8 cellular contexts compared by ENCODE assay signal in the genomic region with DNA sequence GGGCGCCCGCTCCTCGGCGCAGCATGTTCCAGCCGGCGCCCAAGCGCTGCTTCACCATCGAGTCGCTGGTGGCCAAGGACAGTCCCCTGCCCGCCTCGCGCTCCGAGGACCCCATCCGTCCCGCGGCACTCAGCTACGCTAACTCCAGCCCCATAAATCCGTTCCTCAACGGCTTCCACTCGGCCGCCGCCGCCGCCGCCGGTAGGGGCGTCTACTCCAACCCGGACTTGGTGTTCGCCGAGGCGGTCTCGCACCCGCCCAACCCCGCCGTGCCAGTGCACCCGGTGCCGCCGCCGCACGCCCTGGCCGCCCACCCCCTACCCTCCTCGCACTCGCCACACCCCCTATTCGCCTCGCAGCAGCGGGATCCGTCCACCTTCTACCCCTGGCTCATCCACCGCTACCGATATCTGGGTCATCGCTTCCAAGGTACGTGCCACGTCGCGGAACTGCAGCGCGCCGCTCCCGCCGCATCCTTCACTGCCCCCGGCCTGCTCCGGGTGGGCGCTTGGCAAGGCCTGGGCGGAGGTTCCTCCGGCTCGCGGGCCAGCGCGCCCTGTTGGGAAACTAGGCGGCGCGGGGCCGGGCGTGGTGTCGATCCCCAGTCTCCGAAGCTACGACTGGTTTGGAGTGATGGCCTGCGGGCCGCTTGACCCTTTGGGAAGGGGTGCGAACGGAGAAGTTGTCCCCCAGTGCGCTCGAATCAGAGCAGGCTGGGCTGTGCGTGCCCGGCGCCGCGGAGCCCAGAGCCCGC. TPM values are rescaled to one million over a fixed set of nuclear protein-coding genes. Genes with fewer than 3 reads are reported as not detected.
DNase-seq lines count a peak whose midpoint lies in the region; ATAC-seq and TF ChIP-seq lines count a peak whose summit lies in the region.
"Had no signal": no experiment of that assay in that cellular context is flagged by ENCODE, and none has a peak within 500 bp of the region (broad histone marks: within the 10 kb centered on the region; RNA-seq: fewer than 3 reads in every experiment).

No MANE protein-coding gene starts in this region.

- peaks cover 21% of the 10 kb centered on the region for H3K4me1 ChIP-seq in GM23248 (ENCODE audit: insufficient read depth)
- H3K4me1 ChIP-seq in heart left ventricle = peaks cover 0 to 49% (median 26%) of the 10 kb centered on the region in 12 donors
- H3K4me1 ChIP-seq in smooth muscle cell (ENCODE audit: low read depth) = peaks cover 35% of the 10 kb centered on the region

- TF ChIP-seq CTCF in heart left ventricle (IDR thresholded peaks at IDR 0.05) (peak in 1 of 12 donors; percentile 8), smooth muscle cell (IDR thresholded peaks at IDR 0.05; ENCODE audit: borderline replicate concordance, insufficient read depth, poor library complexity, severe bottlenecking) (no peak)

- no peaks in the 10 kb centered on the region for H3K9me2 ChIP-seq in GM23248 (ENCODE audit: insufficient read depth)

- H3K9ac ChIP-seq in GM23248 = peak overlapping the region; percentile 98
- H3K9ac ChIP-seq in smooth muscle cell (ENCODE audit: low read depth) = no peak overlapping the region

- H4K20me1 ChIP-seq in GM23248 (ENCODE audit: insufficient read depth) (no peaks in the 10 kb centered on the region), smooth muscle cell (ENCODE audit: low read depth) (no peaks in the 10 kb centered on the region)

- intact Hi-C loops in heart left ventricle (cut with DNase I) = no loop called here

- H2AFZ ChIP-seq in GM23248 (peak overlapping the region; percentile 23; the same call in 1 of the 2 replicates), smooth muscle cell (ENCODE audit: low read depth) (no peak overlapping the region)

- peaks cover 75% of the 10 kb centered on the region for H3K27me3 Mint-ChIP-seq in T-helper 17 cell

- WGBS in GM23248 (ENCODE audit: low coverage in 1 of 2, low lambda C conversion rate in 2 of 2, missing lambda C conversion rate in 2 of 2), 2 experiments = 1% methylated on average over 49 to 78 of the region's 88 CpGs
- WGBS in heart left ventricle, 4 donors = 0 to 2% (median 1%) methylated on average over 23 to 88 of the region's 88 CpGs
- 1% methylated on average over 75 of the region's 88 CpGs for WGBS in smooth muscle cell (ENCODE audit: low lambda C conversion rate)

- in situ Hi-C loops in GM23248 (cut with MboI) = loop anchor here (10.0 kb wide), 2 partner anchors 501 to 701 kb away; a partner anchor contains a TSS

- H3K4me1 Mint-ChIP-seq in T-helper 17 cell = peaks cover 21% of the 10 kb centered on the region

- H3F3A ChIP-seq in GM23248 (ENCODE audit: insufficient read depth) (peaks cover 27% of the 10 kb centered on the region), smooth muscle cell (ENCODE audit: low read depth) (no peaks in the 10 kb centered on the region)

- H3K27ac ChIP-seq in GM23248 (peak overlapping the region; percentile 99), heart left ventricle (no peak overlapping the region), smooth muscle cell (ENCODE audit: low read depth) (no peak overlapping the region)

- H3K36me3 ChIP-seq in GM23248 (ENCODE audit: low read depth) (no peaks in the 10 kb centered on the region), heart left ventricle (no peaks in the 10 kb centered on the region), smooth muscle cell (ENCODE audit: low read depth) (no peaks in the 10 kb centered on the region)

- H3K4me2 ChIP-seq in GM23248 (ENCODE audit: unreplicated experiment) (peak overlapping the region; percentile 92), smooth muscle cell (peak overlapping the region; percentile 89)

- H3K4me3 Mint-ChIP-seq in T-helper 17 cell = peak overlapping the region; percentile 71

- no peaks in the 10 kb centered on the region for H3K9me3 ChIP-seq in GM23248 (ENCODE audit: low read depth)
- H3K9me3 ChIP-seq in T-helper 17 cell (ENCODE audit: control insufficient read depth, low read length, poor library complexity, severe bottlenecking) = no peaks in the 10 kb centered on the region
- no peaks in the 10 kb centered on the region for H3K9me3 ChIP-seq in heart left ventricle
- no peaks in the 10 kb centered on the region for H3K9me3 ChIP-seq in smooth muscle cell (replicated peaks; ENCODE audit: low read depth)

- ATAC-seq in T-helper 17 cell (no peak), heart left ventricle (peak in 2 of 4 donors; percentile 13 to 43), HG03045 (IDR thresholded peaks at IDR 0.05; ENCODE audit: unreplicated experiment) (no peak)

- H3K36me3 Mint-ChIP-seq in T-helper 17 cell (ENCODE audit: low read depth) = peaks cover 12% of the 10 kb centered on the region

- H3K27me3 ChIP-seq in GM23248 (replicated peaks; ENCODE audit: insufficient read depth) = no peaks in the 10 kb centered on the region
- peaks cover 53 to 100% (median 96%) of the 10 kb centered on the region in 9 donors for H3K27me3 ChIP-seq in heart left ventricle
- H3K27me3 ChIP-seq in smooth muscle cell (ENCODE audit: low read depth) = peaks cover 100% of the 10 kb centered on the region

- H3K4me3 ChIP-seq in GM23248 = peak overlapping the region; percentile 95
- H3K4me3 ChIP-seq in heart left ventricle = peak overlapping the region; percentile 7 to 55 (median 36)
- H3K4me3 ChIP-seq in smooth muscle cell = peak overlapping the region; percentile 42

- H3K79me2 ChIP-seq in GM23248 (ENCODE audit: insufficient read depth) (peaks cover 79% of the 10 kb centered on the region), smooth muscle cell (ENCODE audit: low read depth) (no peaks in the 10 kb centered on the region)

- no peak for TF ChIP-seq POLR2A in heart left ventricle (IDR thresholded peaks at IDR 0.05)

- DNase-seq in GM23248 = peak; percentile 82
- DNase-seq in T-helper 17 cell = no peak
- DNase-seq in heart left ventricle = no peak
- DNase-seq in smooth muscle cell (lab: John Stamatoyannopoulos, UW; ENCODE audit: unreplicated experiment) = no peak
- no peak for DNase-seq in putamen (ENCODE audit: low spot score)
- no peak for DNase-seq in DMS79 (lab: John Stamatoyannopoulos, UW)

- no peak overlapping the region for H3K27ac Mint-ChIP-seq in T-helper 17 cell

RNA-seq across cellular contexts. Expression of a gene that starts 0.9 kb away (rescaled TPM):
- total RNA-seq in GM23248 (2014; rRNA removed; shearing (Covaris generic)) = 13.4 and 16.3 TPM in 2 replicates
- polyA plus RNA-seq in GM23248 (2016; fragmentation: Nextera tagmentation; extraction: Ambion mirVana) = 12.8 and 13.2 TPM in 2 replicates
- not detected for total RNA-seq in T-helper 17 cell
- total RNA-seq in heart left ventricle = under 1 TPM in 5 of 9 donors, not detected in 4; 0.13 to 0.54 (median 0.35) TPM
- under 1 TPM; 0.06 to 0.19 TPM for polyA plus RNA-seq in heart left ventricle
- 0.27 TPM in 1 of 2 replicates, not detected in the other for total RNA-seq in smooth muscle cell
- not detected in 2 replicates for polyA plus RNA-seq in smooth muscle cell
- total RNA-seq: T-helper 2 cell treated with Interferon-gamma antibody and Interleukin-4, amounts not matched to agents 100 ng/mL and 5 ng/mL, for 36 hours had no signal

Comparison
In these comparisons a context has a peak if more than half of its experiments do, and no peak if none do; other contexts are left out.
1. H3K4me3 ChIP-seq: peak in every context shown above with its lines; median percentile 95 in GM23248; 42 in smooth muscle cell; 36 in heart left ventricle.